1 cellular context compared by ENCODE assay signal in genomic region chr15:85748729-85749128, GRCh38.
TF ChIP-seq lines count a peak whose summit lies in the region.

No MANE protein-coding gene starts in this region.

TF ChIP-seq in GM12878, 131 proteins besides CTCF, POLR2A, EP300 and RAD21 (continued from another document):
- TF ChIP-seq PKNOX1 (IDR thresholded peaks at IDR 0.05) (no peak), FOXK2 (IDR thresholded peaks at IDR 0.05) (no peak), SP1 (IDR thresholded peaks at IDR 0.05; ENCODE audit: low read depth, low read length) (no peak), FOXM1 (IDR thresholded peaks at IDR 0.05; ENCODE audit: low read depth, low read length) (no peak), NRF1 (conservative IDR thresholded peaks at IDR 0.05; ENCODE audit: low read depth, low read length) (no peak), MEF2B (IDR thresholded peaks at IDR 0.05; ENCODE audit: partially characterized antibody, poor library complexity, severe bottlenecking) (no peak), NR2C1 (IDR thresholded peaks at IDR 0.05) (no peak), RB1 (IDR thresholded peaks at IDR 0.05; ENCODE audit: borderline replicate concordance) (no peak), ESRRA (IDR thresholded peaks at IDR 0.05; ENCODE audit: low read length) (no peak), FOS (IDR thresholded peaks at IDR 0.05; ENCODE audit: borderline replicate concordance, extremely low read depth, insufficient read length) (no peak), MXI1 (IDR thresholded peaks at IDR 0.05; ENCODE audit: low read depth, low read length) (no peak)
